ENCODE assay signal across 25 cellular contexts in the genomic region with DNA sequence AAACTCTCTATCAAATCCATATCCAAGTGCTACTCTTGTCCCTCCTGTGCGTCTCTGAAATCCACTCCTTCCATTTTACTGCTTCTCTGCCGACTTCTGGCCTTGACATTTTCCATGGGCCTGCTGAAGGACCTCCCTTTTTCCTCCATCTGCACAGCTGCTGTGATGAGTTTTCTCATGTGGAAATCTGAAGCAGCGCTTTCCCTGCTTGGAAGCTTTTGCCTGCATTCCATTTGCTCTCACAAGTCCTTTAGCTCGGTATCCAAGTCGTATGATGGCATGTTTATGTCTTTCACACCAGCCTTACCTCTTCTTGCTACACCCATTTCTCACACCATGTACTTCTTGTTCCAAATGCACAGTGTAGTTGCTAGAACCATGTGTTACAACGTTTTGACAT.
"Had no signal": no experiment of that assay in that cellular context is flagged by ENCODE, and none has a peak within 500 bp of the region (broad histone marks: within the 10 kb centered on the region; RNA-seq: fewer than 3 reads in every experiment).

No MANE protein-coding gene starts in this region.

- H2AFZ ChIP-seq: hepatocyte had no signal

- H3K9me3 ChIP-seq: esophagus muscularis mucosa, gastroesophageal sphincter, heart left ventricle, left lung, lower lobe of right lung, mucosa of descending colon had no signal

- H3K4me1 ChIP-seq: esophagus muscularis mucosa, foreskin keratinocyte, gastroesophageal sphincter, heart left ventricle, left lung, lower lobe of right lung had no signal

- H3K27ac ChIP-seq: coronary artery, dorsolateral prefrontal cortex, esophagus muscularis mucosa, foreskin keratinocyte, gastroesophageal sphincter, heart left ventricle, hepatocyte, left lung, lower lobe of right lung had no signal

- DNase-seq: dermis blood vessel endothelial cell; dorsolateral prefrontal cortex; effector CD4-positive, alpha-beta T cell; effector memory CD4-positive, alpha-beta T cell; foreskin keratinocyte; heart left ventricle; hypothalamus; immature natural killer cell; islet precursor cell; kidney; kidney glomerular epithelial cell; left colon; left lung; left ventricle myocardium superior; lower lobe of right lung; mesenchymal stem cell; mucosa of descending colon; naive B cell had no signal

- ATAC-seq: foreskin keratinocyte, gastroesophageal sphincter, heart left ventricle, left colon, left lung, left ventricle myocardium superior, lower lobe of right lung, mucosa of descending colon had no signal

- H3K36me3 ChIP-seq: esophagus muscularis mucosa, gastroesophageal sphincter, heart left ventricle, left lung, lower lobe of right lung had no signal

- H3K79me2 ChIP-seq: hepatocyte had no signal

- FAIRE-seq: colon, endothelial cell of umbilical vein, frontal cortex, kidney had no signal

- H3K27me3 ChIP-seq: dorsolateral prefrontal cortex, esophagus muscularis mucosa, foreskin keratinocyte, gastroesophageal sphincter, heart left ventricle, hepatocyte, left lung had no signal

- H3K4me3 ChIP-seq: coronary artery, dorsolateral prefrontal cortex, esophagus muscularis mucosa, gastroesophageal sphincter, heart left ventricle, hepatocyte, left lung, lower lobe of right lung, mucosa of descending colon had no signal
